ENCODE assay signal across 36 cellular contexts in the genomic region with DNA sequence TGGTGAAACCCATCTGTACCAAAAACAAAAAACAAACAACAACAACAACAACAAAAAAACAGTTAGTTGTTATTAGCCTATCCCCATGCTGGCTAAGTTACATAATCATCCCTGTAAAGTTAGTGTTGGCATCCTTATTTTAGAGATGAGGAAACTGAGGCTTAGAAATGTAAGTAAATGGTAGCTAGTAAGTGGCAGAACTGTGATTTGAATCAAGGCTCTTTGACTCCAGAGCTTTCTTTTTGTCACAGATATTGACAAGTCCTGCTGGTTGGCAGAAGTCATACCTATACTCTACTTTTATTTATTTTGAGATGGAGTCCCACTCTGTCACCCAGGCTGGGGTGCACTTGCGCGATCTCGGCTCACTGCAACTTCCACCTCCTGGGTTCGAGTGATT.
"Had no signal": no experiment of that assay in that cellular context is flagged by ENCODE, and none has a peak within 500 bp of the region (broad histone marks: within the 10 kb centered on the region; RNA-seq: fewer than 3 reads in every experiment).

No MANE protein-coding gene starts in this region.

- H3K36me3 Mint-ChIP-seq: brain, WTC11 had no signal

- H3K27me3 Mint-ChIP-seq: activated CD4-positive, alpha-beta memory T cell treated with anti-CD3 and anti-CD28 coated beads, Interleukin-2, amount 10 ng/mL, durations not matched to agents 7 days and 5 days; activated CD4-positive, alpha-beta T cell treated with anti-CD3 and anti-CD28 coated beads for 36 hours; activated CD4-positive, alpha-beta T cell treated with anti-CD3 and anti-CD28 coated beads, Interleukin-2, amount 10 ng/mL, durations not matched to agents 7 days and 5 days; activated CD8-positive, alpha-beta memory T cell treated with anti-CD3 and anti-CD28 coated beads, Interleukin-2, amount 10 ng/mL, durations not matched to agents 7 days and 5 days; activated naive CD8-positive, alpha-beta T cell treated with anti-CD3 and anti-CD28 coated beads for 36 hours; activated T-cell treated with anti-CD3 and anti-CD28 coated beads, Interleukin-2, amount 50 U/mL, for 24 hours; brain; central memory CD8-positive, alpha-beta T cell had no signal

- H3K27ac Mint-ChIP-seq: activated CD4-positive, alpha-beta memory T cell treated with anti-CD3 and anti-CD28 coated beads, Interleukin-2, amount 10 ng/mL, durations not matched to agents 7 days and 5 days; activated CD4-positive, alpha-beta T cell treated with anti-CD3 and anti-CD28 coated beads for 36 hours; activated CD4-positive, alpha-beta T cell treated with anti-CD3 and anti-CD28 coated beads, Interleukin-2, amount 10 ng/mL, durations not matched to agents 7 days and 5 days; activated CD8-positive, alpha-beta memory T cell treated with anti-CD3 and anti-CD28 coated beads, Interleukin-2, amount 10 ng/mL, durations not matched to agents 7 days and 5 days; activated CD8-positive, alpha-beta T cell treated with anti-CD3 and anti-CD28 coated beads, Interleukin-2, amount 10 ng/mL, durations not matched to agents 7 days and 5 days; activated naive CD4-positive, alpha-beta T cell treated with anti-CD3 and anti-CD28 coated beads, Interleukin-2, amount 50 U/mL, for 72 hours; activated naive CD8-positive, alpha-beta T cell treated with anti-CD3 and anti-CD28 coated beads for 36 hours; activated T-cell treated with anti-CD3 and anti-CD28 coated beads, Interleukin-2, amount 50 U/mL, for 24 hours; activated T-helper 2 cell treated with anti-CD3 and anti-CD28 coated beads, Interferon-gamma antibody, Interleukin-2, Interleukin-4, amounts not matched to agents 10 μg/mL and 5 μg/mL and 100 μg/mL, durations not matched to agents 14 hours and 24 hours and 36 hours; T-helper 1 cell treated with Interleukin-12 subunit alpha and Interleukin-12 subunit beta and Interleukin-4 antibody, amounts not matched to agents 30 μg/mL and 1 μg/mL, for 36 hours; T-helper 2 cell treated with Interferon-gamma antibody and Interleukin-4, amounts not matched to agents 5 μg/mL and 100 μg/mL, for 36 hours; WTC11 had no signal

- H3K4me3 Mint-ChIP-seq: activated CD4-positive, alpha-beta memory T cell treated with anti-CD3 and anti-CD28 coated beads, Interleukin-2, amount 10 ng/mL, durations not matched to agents 7 days and 5 days; activated CD4-positive, alpha-beta T cell treated with anti-CD3 and anti-CD28 coated beads for 36 hours; activated CD4-positive, alpha-beta T cell treated with anti-CD3 and anti-CD28 coated beads, Interleukin-2, amount 10 ng/mL, durations not matched to agents 7 days and 5 days; activated CD8-positive, alpha-beta memory T cell treated with anti-CD3 and anti-CD28 coated beads, Interleukin-2, amount 10 ng/mL, durations not matched to agents 7 days and 5 days; activated CD8-positive, alpha-beta T cell treated with anti-CD3 and anti-CD28 coated beads, Interleukin-2, amount 10 ng/mL, durations not matched to agents 7 days and 5 days; activated naive CD8-positive, alpha-beta T cell treated with anti-CD3 and anti-CD28 coated beads for 36 hours; activated T-cell treated with anti-CD3 and anti-CD28 coated beads, Interleukin-2, amount 50 U/mL, for 24 hours; brain; central memory CD8-positive, alpha-beta T cell; T-helper 1 cell treated with Interleukin-12 subunit alpha and Interleukin-12 subunit beta and Interleukin-4 antibody, amounts not matched to agents 30 μg/mL and 1 μg/mL, for 36 hours; T-helper 2 cell treated with Interferon-gamma antibody and Interleukin-4, amounts not matched to agents 5 μg/mL and 100 μg/mL, for 36 hours; WTC11 had no signal

- H3K27me3 ChIP-seq: ascending aorta, cardiac muscle cell had no signal

- H3K9me3 Mint-ChIP-seq: activated CD4-positive, alpha-beta memory T cell treated with anti-CD3 and anti-CD28 coated beads, Interleukin-2, amount 10 ng/mL, durations not matched to agents 7 days and 5 days; activated CD4-positive, alpha-beta T cell treated with anti-CD3 and anti-CD28 coated beads, Interleukin-2, amount 10 ng/mL, durations not matched to agents 7 days and 5 days; activated naive CD4-positive, alpha-beta T cell treated with anti-CD3 and anti-CD28 coated beads, Interleukin-2, amount 50 U/mL, for 72 hours; activated naive CD8-positive, alpha-beta T cell treated with anti-CD3 and anti-CD28 coated beads for 36 hours; activated T-cell treated with anti-CD3 and anti-CD28 coated beads, Interleukin-2, amount 50 U/mL, for 24 hours; activated T-helper 2 cell treated with anti-CD3 and anti-CD28 coated beads, Interferon-gamma antibody, Interleukin-2, Interleukin-4, amounts not matched to agents 10 μg/mL and 5 μg/mL and 100 μg/mL, durations not matched to agents 14 hours and 24 hours and 36 hours; brain; central memory CD8-positive, alpha-beta T cell; T-helper 1 cell treated with Interleukin-12 subunit alpha and Interleukin-12 subunit beta and Interleukin-4 antibody, amounts not matched to agents 30 μg/mL and 1 μg/mL, for 36 hours; T-helper 2 cell treated with Interferon-gamma antibody and Interleukin-4, amounts not matched to agents 5 μg/mL and 100 μg/mL, for 36 hours; WTC11 had no signal

- H3K36me3 ChIP-seq: ascending aorta, cardiac muscle cell, WERI-Rb-1 had no signal

- H3K27ac ChIP-seq: ascending aorta, cardiac muscle cell, WERI-Rb-1 had no signal

- H3K9me3 ChIP-seq: ascending aorta had no signal

- H3K4me1 ChIP-seq: ascending aorta had no signal

- DNase-seq: activated CD4-positive, alpha-beta memory T cell treated with anti-CD3 and anti-CD28 coated beads, Interleukin-2, amount 10 ng/mL, durations not matched to agents 7 days and 5 days; activated CD4-positive, alpha-beta T cell treated with anti-CD3 and anti-CD28 coated beads for 1 hour; activated CD4-positive, alpha-beta T cell treated with anti-CD3 and anti-CD28 coated beads for 36 hours; activated CD4-positive, alpha-beta T cell treated with anti-CD3 and anti-CD28 coated beads for 48 hours; activated CD4-positive, alpha-beta T cell treated with anti-CD3 and anti-CD28 coated beads, Interleukin-2, amount 10 ng/mL, durations not matched to agents 7 days and 5 days; activated CD4-positive, alpha-beta T cell treated with anti-CD3 and anti-CD28 coated beads, Interleukin-2, amount 50 U/mL, for 48 hours; activated CD4-positive, CD25-positive, alpha-beta regulatory T cell; activated CD8-positive, alpha-beta memory T cell treated with anti-CD3 and anti-CD28 coated beads for 24 hours; activated CD8-positive, alpha-beta memory T cell treated with anti-CD3 and anti-CD28 coated beads, Interleukin-2, amount 10 ng/mL, durations not matched to agents 7 days and 5 days; activated CD8-positive, alpha-beta memory T cell treated with anti-CD3 and anti-CD28 coated beads, Interleukin-2, amount 50 U/mL, for 48 hours; activated CD8-positive, alpha-beta T cell treated with anti-CD3 and anti-CD28 coated beads, Interleukin-2, amount 10 ng/mL, durations not matched to agents 7 days and 5 days; activated effector memory CD4-positive, alpha-beta T cell treated with Interleukin-2 at 50 U/mL for 16 hours; activated gamma-delta T cell; activated naive CD4-positive, alpha-beta T cell treated with anti-CD3 and anti-CD28 coated beads, Interleukin-2, amount 50 U/mL, for 16 hours; activated naive CD4-positive, alpha-beta T cell treated with Interleukin-2 at 50 U/mL for 16 hours; activated naive CD8-positive, alpha-beta T cell treated with anti-CD3 and anti-CD28 coated beads for 36 hours; activated T-cell treated with anti-CD3 and anti-CD28 coated beads, Interleukin-2, amount 50 U/mL, for 24 hours; activated T-cell treated with anti-CD3 and anti-CD28 coated beads, Interleukin-2, amount 50 U/mL, for 48 hours; amygdala; anterior cingulate cortex; caudate nucleus; cerebellar nuclear complex; T-helper 1 cell; T-helper 2 cell; T-helper 9 cell; WERI-Rb-1 had no signal

- H3K4me3 ChIP-seq: ascending aorta, cardiac muscle cell had no signal

- ATAC-seq: activated CD4-positive, alpha-beta T cell treated with anti-CD3 and anti-CD28 coated beads for 36 hours; activated CD4-positive, CD25-positive, alpha-beta regulatory T cell treated with anti-CD3 and anti-CD28 coated beads, Interleukin-2, amount 50 U/mL, for 24 hours; activated CD8-positive, alpha-beta memory T cell treated with anti-CD3 and anti-CD28 coated beads, Interleukin-2, amount 10 ng/mL, durations not matched to agents 7 days and 5 days; activated CD8-positive, alpha-beta T cell treated with anti-CD3 and anti-CD28 coated beads, Interleukin-2, amount 10 ng/mL, durations not matched to agents 7 days and 5 days; activated naive CD4-positive, alpha-beta T cell treated with anti-CD3 and anti-CD28 coated beads, Interleukin-2, amount 50 U/mL, for 72 hours; WTC11 had no signal
